In the genomic region with DNA sequence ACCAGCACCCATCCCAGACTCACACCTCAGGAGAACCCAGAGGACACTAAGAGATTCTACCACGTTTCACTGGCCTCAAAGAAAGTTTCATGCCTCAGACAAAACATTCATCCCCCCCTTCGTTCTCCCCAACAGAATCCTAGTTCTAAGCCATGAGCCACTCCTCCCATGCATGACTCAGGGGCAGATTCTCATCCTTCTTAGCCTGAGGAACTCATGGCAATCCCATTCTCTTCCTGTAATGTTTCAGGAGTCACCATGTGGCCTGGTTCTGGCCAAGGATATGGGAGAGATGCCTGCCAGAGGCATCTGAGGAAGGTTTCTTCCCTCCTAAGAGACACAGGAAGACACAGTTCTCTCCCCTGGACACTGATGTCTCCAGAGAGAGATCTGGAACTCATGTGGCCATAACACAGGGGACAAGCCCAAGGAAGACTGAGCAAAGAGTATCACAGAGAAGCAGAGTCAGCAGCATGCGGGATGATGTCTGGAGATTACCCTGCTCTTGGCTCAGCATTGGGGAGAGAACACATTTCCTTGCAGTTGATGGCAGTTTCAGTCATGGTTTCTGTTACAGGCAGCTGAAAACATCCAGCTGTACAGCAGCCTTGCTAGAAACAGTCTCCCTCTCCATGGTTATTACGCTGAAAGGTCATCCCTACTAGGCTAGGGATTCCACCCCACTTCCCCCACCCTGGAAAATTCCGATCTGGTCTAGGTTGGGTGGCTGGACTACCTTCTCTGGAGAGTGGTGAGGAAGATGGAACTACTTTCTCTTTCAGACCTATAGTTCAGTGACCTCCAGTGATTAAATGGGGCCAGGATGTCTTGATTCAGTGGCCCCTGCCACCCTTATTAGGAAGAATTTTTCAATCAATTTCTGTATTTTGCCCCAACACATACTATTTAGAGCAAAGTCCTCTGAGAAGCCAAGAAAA, we compare ENCODE assay signal across 11 cellular contexts.
DNase-seq lines count a peak whose midpoint lies in the region; ATAC-seq, FAIRE-seq and TF ChIP-seq lines count a peak whose summit lies in the region.
"Had no signal": no experiment of that assay in that cellular context is flagged by ENCODE, and none has a peak within 500 bp of the region (broad histone marks: within the 10 kb centered on the region; RNA-seq: fewer than 3 reads in every experiment).

No MANE protein-coding gene starts in this region.

- no peak for TF ChIP-seq RAD21 in GM12878 (IDR thresholded peaks at IDR 0.05; ENCODE audit: insufficient read depth, low read depth, low read length)

- RAD21 ChIA-PET in GM12878 (lab: Charles Lee; ENCODE audit: unreplicated experiment) = interaction anchor here (0.6 kb wide), 1 partner anchor 109 kb away, joined by 3 read pairs; no protein-coding TSS in a partner anchor

- peak overlapping the region; percentile 18; the same call in 1 of the 2 replicates for H3K27ac ChIP-seq in GM12878 (ENCODE audit: control insufficient read depth, insufficient read depth)
- no peak overlapping the region for H3K27ac ChIP-seq in heart left ventricle
- no peak overlapping the region for H3K27ac ChIP-seq in CD8-positive, alpha-beta memory T cell (ENCODE audit: low read depth, low read length)
- H3K27ac ChIP-seq: neutrophil had no signal

- no peak for TF ChIP-seq POLR2A in GM12878 (IDR thresholded peaks at IDR 0.05; ENCODE audit: low read depth, low read length)
- no peak for TF ChIP-seq POLR2A in heart left ventricle (IDR thresholded peaks at IDR 0.05)

- no peak for TF ChIP-seq CTCF in GM12878 (IDR thresholded peaks at IDR 0.05 in 2 of 3, conservative IDR thresholded peaks at IDR 0.05 in 1 of 3; ENCODE audit: control insufficient read depth in 2 of 3, extremely low read depth in 1 of 3, insufficient read depth in 1 of 3, low read depth in 3 of 3, low read length in 3 of 3)
- TF ChIP-seq CTCF in heart left ventricle (IDR thresholded peaks at IDR 0.05) = no peak

- no peaks in the 10 kb centered on the region for H3K79me2 ChIP-seq in GM12878 (ENCODE audit: control insufficient read depth, insufficient read depth, low read length)

- H3K36me3 Mint-ChIP-seq in CD8-positive, alpha-beta memory T cell = peaks cover 0 to 2% (median 0%) of the 10 kb centered on the region in 3 donors
- H3K36me3 Mint-ChIP-seq: activated naive CD8-positive, alpha-beta T cell treated with anti-CD3 and anti-CD28 coated beads, Interleukin-2, amount 10 ng/mL, durations not matched to agents 7 days and 5 days had no signal

- intact Hi-C loops in GM12878 (cut with micrococcal nuclease; ENCODE audit: unreplicated experiment) = no loop called here
- intact Hi-C loops in heart left ventricle (cut with DNase I) = no loop called here
- intact Hi-C loops in posterior cingulate gyrus (cut with DNase I) = no loop called here

- in situ Hi-C loops in GM12878 (cut with MboI) = no loop called here

- peaks cover 0 to 3% of the 10 kb centered on the region in 2 experiments; a peak in 1 of 4 replicates for H3K36me3 ChIP-seq in GM12878 (ENCODE audit: control insufficient read depth in 2 of 2, insufficient read depth in 2 of 2, low read length in 1 of 2)
- H3K36me3 ChIP-seq in heart left ventricle = peaks cover 0 to 5% (median 0%) of the 10 kb centered on the region in 9 donors
- H3K36me3 ChIP-seq in CD8-positive, alpha-beta memory T cell (ENCODE audit: insufficient read depth, low read length) = no peaks in the 10 kb centered on the region
- H3K36me3 ChIP-seq: neutrophil had no signal

- H3K27ac Mint-ChIP-seq in CD8-positive, alpha-beta memory T cell = no peak overlapping the region
- H3K27ac Mint-ChIP-seq: activated naive CD8-positive, alpha-beta T cell treated with anti-CD3 and anti-CD28 coated beads, Interleukin-2, amount 10 ng/mL, durations not matched to agents 7 days and 5 days had no signal

- DNase-seq in EH (ENCODE audit: low read depth) = peak; percentile 76
- no peak for DNase-seq in GM12878 (ENCODE audit: low read depth, low spot score)
- DNase-seq in heart left ventricle = no peak
- no peak for DNase-seq in CD8-positive, alpha-beta memory T cell
- DNase-seq in NCI-H187 (lab: John Stamatoyannopoulos, UW) = no peak
- no peak for DNase-seq in posterior cingulate gyrus
- DNase-seq: activated naive CD8-positive, alpha-beta T cell treated with anti-CD3 and anti-CD28 coated beads, Interleukin-2, amount 10 ng/mL, durations not matched to agents 7 days and 5 days; NCI-H2029 had no signal

- 0 out of 2 replicates have a peak overlapping the region, but pooled peaks have one; percentile 19 for H2AFZ ChIP-seq in GM12878 (ENCODE audit: control insufficient read depth, low read depth, low read length)

- CTCF ChIA-PET in GM12878 (lab: Yijun Ruan, JAX) = interaction anchor here (1.4 kb wide), 1 partner anchor 30 kb away, joined by 3 read pairs; no protein-coding TSS in a partner anchor
- CTCF ChIA-PET in CD8-positive, alpha-beta memory T cell (lab: Charles Lee) = no interaction called here

- peak; percentile 93 for FAIRE-seq in GM12878 (lab: Jason Lieb, UNC)

- H3K27me3 ChIP-seq in GM12878 (replicated peaks in 1 of 2; ENCODE audit: control insufficient read depth in 2 of 2, insufficient read depth in 2 of 2, low read length in 1 of 2) (no peaks in the 10 kb centered on the region), heart left ventricle (peaks cover 0 to 5% (median 0%) of the 10 kb centered on the region in 9 donors)
- H3K27me3 ChIP-seq in CD8-positive, alpha-beta memory T cell (ENCODE audit: insufficient read depth, low read length, poor library complexity, severe bottlenecking) = no peaks in the 10 kb centered on the region

- peaks cover 0 to 4% (median 3%) of the 10 kb centered on the region in 5 donors for H3K9me3 Mint-ChIP-seq in CD8-positive, alpha-beta memory T cell
- H3K9me3 Mint-ChIP-seq: activated naive CD8-positive, alpha-beta T cell treated with anti-CD3 and anti-CD28 coated beads, Interleukin-2, amount 10 ng/mL, durations not matched to agents 7 days and 5 days had no signal

- no peak for TF ChIP-seq EP300 in GM12878 (IDR thresholded peaks at IDR 0.05; ENCODE audit: borderline replicate concordance in 1 of 2, control insufficient read depth in 1 of 2, low read depth in 2 of 2, low read length in 2 of 2)

- H3K4me1 ChIP-seq in GM12878 (ENCODE audit: control insufficient read depth, insufficient read depth, low read length) (peaks cover 23% of the 10 kb centered on the region), heart left ventricle (peaks cover 0 to 28% (median 0%) of the 10 kb centered on the region in 12 donors)
- no peaks in the 10 kb centered on the region for H3K4me1 ChIP-seq in CD8-positive, alpha-beta memory T cell (ENCODE audit: insufficient read depth, low read length)

- BruUV-seq in GM12878 (replicated peaks; lab: Mats Ljungman, UMichigan) = no TSS peak

- POLR2A ChIA-PET in GM12878 (lab: Charles Lee) = no interaction called here
- POLR2A ChIA-PET in CD8-positive, alpha-beta memory T cell (lab: Charles Lee) = no interaction called here

- H3K4me3 ChIP-seq in GM12878 = no peak overlapping the region
- H3K4me3 ChIP-seq in heart left ventricle = no peak overlapping the region
- no peak overlapping the region for H3K4me3 ChIP-seq in CD8-positive, alpha-beta memory T cell (ENCODE audit: low read length)

- H3K27me3 Mint-ChIP-seq in CD8-positive, alpha-beta memory T cell = peaks cover 0 to 5% of the 10 kb centered on the region in 2 donors

- SMC1A ChIA-PET in GM12878 (lab: Charles Lee; ENCODE audit: uncharacterized antibody, unreplicated experiment) = interaction anchor here (0.5 to 1.3 kb wide), 2 partner anchors 13 to 191 kb away, joined by 3 read pairs; no protein-coding TSS in a partner anchor

- H3K9me3 ChIP-seq in GM12878 (replicated peaks; ENCODE audit: control insufficient read depth, insufficient read depth, low read length) (no peaks in the 10 kb centered on the region), heart left ventricle (no peaks in the 10 kb centered on the region)
- no peaks in the 10 kb centered on the region for H3K9me3 ChIP-seq in CD8-positive, alpha-beta memory T cell (ENCODE audit: low read length)
- H3K9me3 ChIP-seq: neutrophil had no signal

- H3K4me1 Mint-ChIP-seq in CD8-positive, alpha-beta memory T cell = no peaks in the 10 kb centered on the region
- H3K4me1 Mint-ChIP-seq: activated naive CD8-positive, alpha-beta T cell treated with anti-CD3 and anti-CD28 coated beads, Interleukin-2, amount 10 ng/mL, durations not matched to agents 7 days and 5 days had no signal

- H3K4me3 Mint-ChIP-seq in CD8-positive, alpha-beta memory T cell = no peak overlapping the region
- H3K4me3 Mint-ChIP-seq: activated naive CD8-positive, alpha-beta T cell treated with anti-CD3 and anti-CD28 coated beads, Interleukin-2, amount 10 ng/mL, durations not matched to agents 7 days and 5 days had no signal

- peak overlapping the region; percentile 75 for H3K4me2 ChIP-seq in GM12878 (ENCODE audit: control insufficient read depth, insufficient read depth)

- 42% methylated on average over 5 of the region's 5 CpGs for WGBS in GM12878 (ENCODE audit: insufficient coverage, insufficient replicate concordance, low lambda C conversion rate, missing lambda C conversion rate)
- 73 to 92% (median 85%) methylated on average over 5 of the region's 5 CpGs for WGBS in heart left ventricle, 4 donors

- H4K20me1 ChIP-seq in GM12878 (ENCODE audit: control insufficient read depth, insufficient read depth) = no peaks in the 10 kb centered on the region

- ATAC-seq in GM19467 (IDR thresholded peaks at IDR 0.05; ENCODE audit: unreplicated experiment) (peak; percentile 64), HG03066 (IDR thresholded peaks at IDR 0.05; ENCODE audit: low read depth, unreplicated experiment) (peak; percentile 86), GM12878 (peak; percentile 84), heart left ventricle (no peak)

- no peak overlapping the region for H3K9ac ChIP-seq in GM12878 (ENCODE audit: control insufficient read depth, insufficient read depth, low read length)

TF ChIP-seq in GM12878, 131 proteins besides CTCF, POLR2A, EP300 and RAD21 (continues in another document):
- no peak for TF ChIP-seq GATAD2B (conservative IDR thresholded peaks at IDR 0.05; ENCODE audit: low read depth)
- 0 out of 2 replicates have a peak, but pooled peaks have one; percentile 9 for TF ChIP-seq CREB1 (IDR thresholded peaks at IDR 0.05; ENCODE audit: low read depth)
- peak; percentile 75 for TF ChIP-seq EED (IDR thresholded peaks at IDR 0.05; ENCODE audit: low read depth)
- TF ChIP-seq ETV6 (conservative IDR thresholded peaks at IDR 0.05 in 1 of 2, IDR thresholded peaks at IDR 0.05 in 1 of 2; ENCODE audit: borderline replicate concordance in 1 of 2, low read depth in 1 of 2) = peak in 1 of 2 experiments; percentile 25; a peak in 1 of 4 replicates
- no peak for TF ChIP-seq JUNB (IDR thresholded peaks at IDR 0.05)
- peak; percentile 90 for TF ChIP-seq TCF12 (IDR thresholded peaks at IDR 0.05; ENCODE audit: low read depth, low read length)
- TF ChIP-seq RB1 (IDR thresholded peaks at IDR 0.05; ENCODE audit: borderline replicate concordance) = no peak
- peak; percentile 36 to 56; a peak in 2 of 4 replicates for TF ChIP-seq IKZF2 (IDR thresholded peaks at IDR 0.05)
- TF ChIP-seq MYB (IDR thresholded peaks at IDR 0.05; ENCODE audit: borderline replicate concordance, low read depth, low read length) = no peak
- no peak for TF ChIP-seq SUPT20H (IDR thresholded peaks at IDR 0.05; ENCODE audit: borderline replicate concordance, control insufficient read depth, low read depth, low read length)
- TF ChIP-seq CHD2 (IDR thresholded peaks at IDR 0.05; ENCODE audit: borderline replicate concordance, low read depth, low read length) = no peak

Comparison
In these comparisons a context has a peak if more than half of its experiments do, and no peak if none do; other contexts are left out.
1. ATAC-seq: peak in GM19467 (single experiment), HG03066 (single experiment) and GM12878 (single experiment); none in heart left ventricle (0 of 4).